In genomic region chr17:57380055-57380356, GRCh38 we compare ENCODE assay signal across 1 cellular context.
TF ChIP-seq lines count a peak whose summit lies in the region.

No MANE protein-coding gene starts in this region.

TF ChIP-seq in GM23338, 12 proteins besides CTCF, POLR2A, EP300 and RAD21 (continued from another document):
- TF ChIP-seq ZNF462 (CRISPR knock-in tag; IDR thresholded peaks at IDR 0.05) (no peak), JUNB (IDR thresholded peaks at IDR 0.05; ENCODE audit: unreplicated experiment) (no peak), STAT1 (IDR thresholded peaks at IDR 0.05; ENCODE audit: unreplicated experiment) (no peak), POLR2AphosphoS5 (IDR thresholded peaks at IDR 0.05; ENCODE audit: low read depth) (no peak), ZNF114 (CRISPR knock-in tag; IDR thresholded peaks at IDR 0.05) (no peak), EZH2phosphoT487 (IDR thresholded peaks at IDR 0.05; ENCODE audit: unreplicated experiment) (no peak), NANOG (IDR thresholded peaks at IDR 0.05; ENCODE audit: borderline replicate concordance) (no peak), ZNF331 (CRISPR knock-in tag; IDR thresholded peaks at IDR 0.05; ENCODE audit: low read depth) (no peak), REST (IDR thresholded peaks at IDR 0.05; ENCODE audit: unreplicated experiment) (no peak)
